Comparison of ENCODE assay signal across 1 cellular context in genomic region chr3:49723631-49724551, GRCh38.
TF ChIP-seq lines count a peak whose summit lies in the region.

GMPPB (minus strand) TSS chr3:49723951; CDS start chr3:49723726, 225 bp downstream.

TF ChIP-seq in HepG2, 621 proteins besides CTCF, POLR2A, EP300 and RAD21 (continued from another document and continues in another):
- TF ChIP-seq DNMT3B (CRISPR knock-in tag; conservative IDR thresholded peaks at IDR 0.05) (no peak; the same call in 1 of the 2 replicates), HHEX (CRISPR knock-in tag; IDR thresholded peaks at IDR 0.05) (no peak), NFKB2 (CRISPR knock-in tag; IDR thresholded peaks at IDR 0.05; ENCODE audit: borderline replicate concordance) (0 out of 2 replicates have a peak, but pooled peaks have one; percentile 9), NR2C2 (CRISPR knock-in tag; IDR thresholded peaks at IDR 0.05; ENCODE audit: borderline replicate concordance) (peak; percentile 73), ZNF512B (CRISPR knock-in tag; IDR thresholded peaks at IDR 0.05; ENCODE audit: borderline replicate concordance) (no peak), KAT2B (IDR thresholded peaks at IDR 0.05; ENCODE audit: borderline replicate concordance, low read depth, low read length) (no peak), ZNF775 (CRISPR knock-in tag; IDR thresholded peaks at IDR 0.05; ENCODE audit: borderline replicate concordance) (no peak), HMG20B (CRISPR knock-in tag; conservative IDR thresholded peaks at IDR 0.05) (no peak; the same call in 1 of the 2 replicates), ZNF264 (CRISPR knock-in tag; IDR thresholded peaks at IDR 0.05) (no peak), NFYC (CRISPR knock-in tag; IDR thresholded peaks at IDR 0.05) (peak; percentile 95), MYC (CRISPR knock-in tag; IDR thresholded peaks at IDR 0.05; ENCODE audit: borderline replicate concordance) (peak; percentile 33; the same call in 1 of the 2 replicates), ZNF605 (CRISPR knock-in tag; IDR thresholded peaks at IDR 0.05) (no peak), HDAC1 (CRISPR knock-in tag; IDR thresholded peaks at IDR 0.05) (peak; percentile 92), ZFY (CRISPR knock-in tag; IDR thresholded peaks at IDR 0.05) (peak; percentile 76), HNF4A (CRISPR knock-in tag; IDR thresholded peaks at IDR 0.05) (no peak), JDP2 (CRISPR knock-in tag; IDR thresholded peaks at IDR 0.05; ENCODE audit: borderline replicate concordance) (no peak; the same call in 1 of the 2 replicates), FOXC1 (CRISPR knock-in tag; IDR thresholded peaks at IDR 0.05; ENCODE audit: borderline replicate concordance) (no peak; the same call in none of the 2 replicates), TBL1XR1 (IDR thresholded peaks at IDR 0.05; ENCODE audit: borderline replicate concordance, low read length, partially characterized antibody) (no peak), ZMYM2 (CRISPR knock-in tag; IDR thresholded peaks at IDR 0.05) (no peak), MAX (IDR thresholded peaks at IDR 0.05) (peak; percentile 33), ZNF367 (CRISPR knock-in tag; IDR thresholded peaks at IDR 0.05; ENCODE audit: borderline replicate concordance) (no peak), ZNF3 (CRISPR knock-in tag; IDR thresholded peaks at IDR 0.05) (no peak), ZNF251 (CRISPR knock-in tag; IDR thresholded peaks at IDR 0.05) (no peak), ZNF274 (CRISPR knock-in tag; IDR thresholded peaks at IDR 0.05) (peak; percentile 84; the same call in 1 of the 2 replicates), ZNF260 (CRISPR knock-in tag; IDR thresholded peaks at IDR 0.05; ENCODE audit: borderline replicate concordance, low read depth) (no peak), FOSL1 (CRISPR knock-in tag; IDR thresholded peaks at IDR 0.05; ENCODE audit: borderline replicate concordance) (no peak), NFRKB (IDR thresholded peaks at IDR 0.05) (no peak), CEBPB (IDR thresholded peaks at IDR 0.05; ENCODE audit: borderline replicate concordance, low read depth, low read length) (no peak), ZNF652 (CRISPR knock-in tag; IDR thresholded peaks at IDR 0.05; ENCODE audit: borderline replicate concordance, low read depth) (no peak), CEBPG (CRISPR knock-in tag; IDR thresholded peaks at IDR 0.05) (no peak), MTF2 (CRISPR knock-in tag; IDR thresholded peaks at IDR 0.05; ENCODE audit: borderline replicate concordance) (no peak), ZNF24 (IDR thresholded peaks at IDR 0.05) (no peak), SMC3 (IDR thresholded peaks at IDR 0.05; ENCODE audit: low read length) (no peak), E2F1 (CRISPR knock-in tag; IDR thresholded peaks at IDR 0.05) (peak; percentile 92), ZNF382 (CRISPR knock-in tag; IDR thresholded peaks at IDR 0.05; ENCODE audit: borderline replicate concordance) (no peak), SP5 (CRISPR knock-in tag; IDR thresholded peaks at IDR 0.05; ENCODE audit: borderline replicate concordance, low read depth) (peak; percentile 48; the same call in 1 of the 2 replicates)
- TF ChIP-seq, protein P1, sequence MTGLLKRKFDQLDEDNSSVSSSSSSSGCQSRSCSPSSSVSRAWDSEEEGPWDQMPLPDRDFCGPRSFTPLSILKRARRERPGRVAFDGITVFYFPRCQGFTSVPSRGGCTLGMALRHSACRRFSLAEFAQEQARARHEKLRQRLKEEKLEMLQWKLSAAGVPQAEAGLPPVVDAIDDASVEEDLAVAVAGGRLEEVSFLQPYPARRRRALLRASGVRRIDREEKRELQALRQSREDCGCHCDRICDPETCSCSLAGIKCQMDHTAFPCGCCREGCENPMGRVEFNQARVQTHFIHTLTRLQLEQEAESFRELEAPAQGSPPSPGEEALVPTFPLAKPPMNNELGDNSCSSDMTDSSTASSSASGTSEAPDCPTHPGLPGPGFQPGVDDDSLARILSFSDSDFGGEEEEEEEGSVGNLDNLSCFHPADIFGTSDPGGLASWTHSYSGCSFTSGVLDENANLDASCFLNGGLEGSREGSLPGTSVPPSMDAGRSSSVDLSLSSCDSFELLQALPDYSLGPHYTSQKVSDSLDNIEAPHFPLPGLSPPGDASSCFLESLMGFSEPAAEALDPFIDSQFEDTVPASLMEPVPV (CRISPR knock-in tag; IDR thresholded peaks at IDR 0.05), result no peak
- TF ChIP-seq, protein P2, sequence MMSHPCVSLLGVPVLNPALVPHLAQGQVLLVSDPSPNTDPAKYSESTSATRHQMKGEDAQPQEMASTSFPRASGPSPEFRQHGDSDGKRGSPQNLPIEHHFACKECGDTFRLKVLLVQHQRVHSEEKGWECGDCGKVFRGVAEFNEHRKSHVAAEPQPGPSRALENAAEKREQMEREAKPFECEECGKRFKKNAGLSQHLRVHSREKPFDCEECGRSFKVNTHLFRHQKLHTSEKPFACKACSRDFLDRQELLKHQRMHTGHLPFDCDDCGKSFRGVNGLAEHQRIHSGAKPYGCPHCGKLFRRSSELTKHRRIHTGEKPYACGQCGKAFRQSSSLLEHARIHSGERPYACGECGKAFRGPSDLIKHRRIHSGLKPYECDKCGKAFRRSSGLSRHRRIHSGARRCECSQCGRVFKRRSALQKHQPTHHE (CRISPR knock-in tag; IDR thresholded peaks at IDR 0.05; ENCODE audit: borderline replicate concordance), result 0 out of 2 replicates have a peak, but pooled peaks have one; percentile 70
- TF ChIP-seq, protein P3, sequence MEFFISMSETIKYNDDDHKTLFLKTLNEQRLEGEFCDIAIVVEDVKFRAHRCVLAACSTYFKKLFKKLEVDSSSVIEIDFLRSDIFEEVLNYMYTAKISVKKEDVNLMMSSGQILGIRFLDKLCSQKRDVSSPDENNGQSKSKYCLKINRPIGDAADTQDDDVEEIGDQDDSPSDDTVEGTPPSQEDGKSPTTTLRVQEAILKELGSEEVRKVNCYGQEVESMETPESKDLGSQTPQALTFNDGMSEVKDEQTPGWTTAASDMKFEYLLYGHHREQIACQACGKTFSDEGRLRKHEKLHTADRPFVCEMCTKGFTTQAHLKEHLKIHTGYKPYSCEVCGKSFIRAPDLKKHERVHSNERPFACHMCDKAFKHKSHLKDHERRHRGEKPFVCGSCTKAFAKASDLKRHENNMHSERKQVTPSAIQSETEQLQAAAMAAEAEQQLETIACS (CRISPR knock-in tag; IDR thresholded peaks at IDR 0.05), result no peak
- TF ChIP-seq, protein P4, sequence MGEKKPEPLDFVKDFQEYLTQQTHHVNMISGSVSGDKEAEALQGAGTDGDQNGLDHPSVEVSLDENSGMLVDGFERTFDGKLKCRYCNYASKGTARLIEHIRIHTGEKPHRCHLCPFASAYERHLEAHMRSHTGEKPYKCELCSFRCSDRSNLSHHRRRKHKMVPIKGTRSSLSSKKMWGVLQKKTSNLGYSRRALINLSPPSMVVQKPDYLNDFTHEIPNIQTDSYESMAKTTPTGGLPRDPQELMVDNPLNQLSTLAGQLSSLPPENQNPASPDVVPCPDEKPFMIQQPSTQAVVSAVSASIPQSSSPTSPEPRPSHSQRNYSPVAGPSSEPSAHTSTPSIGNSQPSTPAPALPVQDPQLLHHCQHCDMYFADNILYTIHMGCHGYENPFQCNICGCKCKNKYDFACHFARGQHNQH (CRISPR knock-in tag; IDR thresholded peaks at IDR 0.05), result no peak
- TF ChIP-seq, protein P5, sequence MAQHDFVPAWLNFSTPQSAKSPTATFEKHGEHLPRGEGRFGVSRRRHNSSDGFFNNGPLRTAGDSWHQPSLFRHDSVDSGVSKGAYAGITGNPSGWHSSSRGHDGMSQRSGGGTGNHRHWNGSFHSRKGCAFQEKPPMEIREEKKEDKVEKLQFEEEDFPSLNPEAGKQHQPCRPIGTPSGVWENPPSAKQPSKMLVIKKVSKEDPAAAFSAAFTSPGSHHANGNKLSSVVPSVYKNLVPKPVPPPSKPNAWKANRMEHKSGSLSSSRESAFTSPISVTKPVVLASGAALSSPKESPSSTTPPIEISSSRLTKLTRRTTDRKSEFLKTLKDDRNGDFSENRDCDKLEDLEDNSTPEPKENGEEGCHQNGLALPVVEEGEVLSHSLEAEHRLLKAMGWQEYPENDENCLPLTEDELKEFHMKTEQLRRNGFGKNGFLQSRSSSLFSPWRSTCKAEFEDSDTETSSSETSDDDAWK (CRISPR knock-in tag; IDR thresholded peaks at IDR 0.05), result no peak
- TF ChIP-seq, protein P6, sequence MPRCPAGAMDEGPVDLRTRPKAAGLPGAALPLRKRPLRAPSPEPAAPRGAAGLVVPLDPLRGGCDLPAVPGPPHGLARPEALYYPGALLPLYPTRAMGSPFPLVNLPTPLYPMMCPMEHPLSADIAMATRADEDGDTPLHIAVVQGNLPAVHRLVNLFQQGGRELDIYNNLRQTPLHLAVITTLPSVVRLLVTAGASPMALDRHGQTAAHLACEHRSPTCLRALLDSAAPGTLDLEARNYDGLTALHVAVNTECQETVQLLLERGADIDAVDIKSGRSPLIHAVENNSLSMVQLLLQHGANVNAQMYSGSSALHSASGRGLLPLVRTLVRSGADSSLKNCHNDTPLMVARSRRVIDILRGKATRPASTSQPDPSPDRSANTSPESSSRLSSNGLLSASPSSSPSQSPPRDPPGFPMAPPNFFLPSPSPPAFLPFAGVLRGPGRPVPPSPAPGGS (CRISPR knock-in tag; IDR thresholded peaks at IDR 0.05), result peak; percentile 3; the same call in 1 of the 2 replicates
- TF ChIP-seq, protein P7, sequence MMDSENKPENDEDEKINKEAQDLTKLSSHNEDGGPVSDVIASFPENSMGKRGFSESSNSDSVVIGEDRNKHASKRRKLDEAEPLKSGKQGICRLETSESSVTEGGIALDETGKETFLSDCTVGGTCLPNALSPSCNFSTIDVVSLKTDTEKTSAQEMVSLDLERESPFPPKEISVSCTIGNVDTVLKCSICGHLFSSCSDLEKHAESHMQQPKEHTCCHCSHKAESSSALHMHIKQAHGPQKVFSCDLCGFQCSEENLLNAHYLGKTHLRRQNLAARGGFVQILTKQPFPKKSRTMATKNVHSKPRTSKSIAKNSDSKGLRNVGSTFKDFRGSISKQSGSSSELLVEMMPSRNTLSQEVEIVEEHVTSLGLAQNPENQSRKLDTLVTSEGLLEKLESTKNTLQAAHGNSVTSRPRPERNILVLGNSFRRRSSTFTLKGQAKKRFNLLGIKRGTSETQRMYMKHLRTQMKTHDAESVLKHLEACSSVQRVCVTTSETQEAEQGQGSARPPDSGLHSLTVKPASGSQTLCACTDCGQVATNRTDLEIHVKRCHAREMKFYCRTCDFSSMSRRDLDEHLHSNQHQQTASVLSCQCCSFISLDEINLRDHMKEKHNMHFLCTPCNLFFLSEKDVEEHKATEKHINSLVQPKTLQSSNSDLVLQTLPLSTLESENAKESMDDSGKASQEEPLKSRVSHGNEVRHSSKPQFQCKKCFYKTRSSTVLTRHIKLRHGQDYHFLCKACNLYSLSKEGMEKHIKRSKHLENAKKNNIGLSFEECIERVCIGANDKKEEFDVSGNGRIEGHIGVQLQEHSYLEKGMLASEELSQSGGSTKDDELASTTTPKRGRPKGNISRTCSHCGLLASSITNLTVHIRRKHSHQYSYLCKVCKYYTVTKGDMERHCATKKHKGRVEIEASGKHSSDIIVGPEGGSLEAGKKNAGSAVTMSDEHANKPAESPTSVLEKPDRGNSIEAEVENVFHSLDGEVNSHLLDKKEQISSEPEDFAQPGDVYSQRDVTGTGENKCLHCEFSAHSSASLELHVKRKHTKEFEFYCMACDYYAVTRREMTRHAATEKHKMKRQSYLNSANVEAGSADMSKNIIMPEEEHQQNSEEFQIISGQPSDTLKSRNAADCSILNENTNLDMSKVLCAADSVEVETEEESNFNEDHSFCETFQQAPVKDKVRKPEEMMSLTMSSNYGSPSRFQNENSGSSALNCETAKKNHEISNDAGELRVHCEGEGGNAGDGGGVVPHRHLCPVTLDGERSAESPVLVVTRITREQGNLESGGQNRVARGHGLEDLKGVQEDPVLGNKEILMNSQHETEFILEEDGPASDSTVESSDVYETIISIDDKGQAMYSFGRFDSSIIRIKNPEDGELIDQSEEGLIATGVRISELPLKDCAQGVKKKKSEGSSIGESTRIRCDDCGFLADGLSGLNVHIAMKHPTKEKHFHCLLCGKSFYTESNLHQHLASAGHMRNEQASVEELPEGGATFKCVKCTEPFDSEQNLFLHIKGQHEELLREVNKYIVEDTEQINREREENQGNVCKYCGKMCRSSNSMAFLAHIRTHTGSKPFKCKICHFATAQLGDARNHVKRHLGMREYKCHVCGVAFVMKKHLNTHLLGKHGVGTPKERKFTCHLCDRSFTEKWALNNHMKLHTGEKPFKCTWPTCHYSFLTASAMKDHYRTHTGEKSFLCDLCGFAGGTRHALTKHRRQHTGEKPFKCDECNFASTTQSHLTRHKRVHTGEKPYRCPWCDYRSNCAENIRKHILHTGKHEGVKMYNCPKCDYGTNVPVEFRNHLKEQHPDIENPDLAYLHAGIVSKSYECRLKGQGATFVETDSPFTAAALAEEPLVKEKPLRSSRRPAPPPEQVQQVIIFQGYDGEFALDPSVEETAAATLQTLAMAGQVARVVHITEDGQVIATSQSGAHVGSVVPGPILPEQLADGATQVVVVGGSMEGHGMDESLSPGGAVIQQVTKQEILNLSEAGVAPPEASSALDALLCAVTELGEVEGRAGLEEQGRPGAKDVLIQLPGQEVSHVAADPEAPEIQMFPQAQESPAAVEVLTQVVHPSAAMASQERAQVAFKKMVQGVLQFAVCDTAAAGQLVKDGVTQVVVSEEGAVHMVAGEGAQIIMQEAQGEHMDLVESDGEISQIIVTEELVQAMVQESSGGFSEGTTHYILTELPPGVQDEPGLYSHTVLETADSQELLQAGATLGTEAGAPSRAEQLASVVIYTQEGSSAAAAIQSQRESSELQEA (CRISPR knock-in tag; IDR thresholded peaks at IDR 0.05; ENCODE audit: not compliant biosample characterization), result no peak
